10 cellular contexts compared by ENCODE assay signal in genomic region chr19:3784607-3785463, GRCh38. TPM values are rescaled to one million over a fixed set of nuclear protein-coding genes. Genes with fewer than 3 reads are reported as not detected.
A peak's percentile ranks its signal among the peaks of the same experiment; 100 is the strongest.
DNase-seq lines count a peak whose midpoint lies in the region; ATAC-seq and TF ChIP-seq lines count a peak whose summit lies in the region.
"Had no signal": no experiment of that assay in that cellular context is flagged by ENCODE, and none has a peak within 500 bp of the region (broad histone marks: within the 10 kb centered on the region; RNA-seq: fewer than 3 reads in every experiment).

No MANE protein-coding gene starts in this region.

- no peak for ATAC-seq in activated B cell treated with CpG ODN at 0.5 μM for 24 hours (ENCODE audit: low read depth)

- no peak for DNase-seq in activated naive CD4-positive, alpha-beta T cell treated with anti-CD3 and anti-CD28 coated beads, Interleukin-2, amount 10 ng/mL, durations not matched to agents 7 days and 5 days
- DNase-seq in activated naive CD4-positive, alpha-beta T cell treated with Interleukin-2 at 50 U/mL for 16 hours: no peak
- DNase-seq in activated B cell treated with CpG ODN at 0.5 μM for 24 hours (no peak), iPS-NIHi11 (ENCODE audit: low spot score) (peak; percentile 37), type B pancreatic cell (ENCODE audit: extremely low spot score, unreplicated experiment) (no peak), NCI-H1417 (lab: John Stamatoyannopoulos, UW) (no peak), BE2C (no peak), hepatic stellate cell (ENCODE audit: low spot score) (no peak)
- DNase-seq: NCI-H524 treated with DMSO at 0.1 percent for 48 hours had no signal

- intact Hi-C loops in activated B cell treated with CpG ODN at 0.5 μM for 24 hours (cut with micrococcal nuclease): no loop called here

- peaks cover 7% of the 10 kb centered on the region; the same call in 1 of the 2 replicates for H3K9me3 ChIP-seq in BE2C

- no peak overlapping the region for H3K4me3 ChIP-seq in BE2C (ENCODE audit: low read depth, low read length)

- no peaks in the 10 kb centered on the region for H3K36me3 ChIP-seq in BE2C

- TF ChIP-seq CTCF in activated B cell treated with CpG ODN at 0.5 μM for 24 hours (IDR thresholded peaks at IDR 0.05) (no peak), type B pancreatic cell (conservative IDR thresholded peaks at IDR 0.05) (no peak), BE2C (IDR thresholded peaks at IDR 0.05; ENCODE audit: low read depth, low read length) (no peak)

- H3K36me3 Mint-ChIP-seq in activated naive CD4-positive, alpha-beta T cell treated with anti-CD3 and anti-CD28 coated beads, Interleukin-2, amount 10 ng/mL, durations not matched to agents 7 days and 5 days: peaks cover 32% of the 10 kb centered on the region
- peaks cover 10% of the 10 kb centered on the region for H3K36me3 Mint-ChIP-seq in activated B cell treated with CpG ODN at 0.5 μM for 24 hours (ENCODE audit: low read depth)
- no peaks in the 10 kb centered on the region for H3K36me3 Mint-ChIP-seq in type B pancreatic cell

- peaks cover 20% of the 10 kb centered on the region for H3K9me3 Mint-ChIP-seq in activated naive CD4-positive, alpha-beta T cell treated with anti-CD3 and anti-CD28 coated beads, Interleukin-2, amount 10 ng/mL, durations not matched to agents 7 days and 5 days
- H3K9me3 Mint-ChIP-seq in activated B cell treated with CpG ODN at 0.5 μM for 24 hours (peaks cover 13% of the 10 kb centered on the region), type B pancreatic cell (peaks cover 8% of the 10 kb centered on the region)

- H3K27me3 ChIP-seq in BE2C: peaks cover 33% of the 10 kb centered on the region

- POLR2A ChIA-PET in activated B cell treated with CpG ODN at 0.5 μM for 24 hours (lab: Charles Lee): no interaction called here

- peaks cover 33% of the 10 kb centered on the region for H3K27me3 Mint-ChIP-seq in activated naive CD4-positive, alpha-beta T cell treated with anti-CD3 and anti-CD28 coated beads, Interleukin-2, amount 10 ng/mL, durations not matched to agents 7 days and 5 days
- H3K27me3 Mint-ChIP-seq in activated B cell treated with CpG ODN at 0.5 μM for 24 hours (peaks cover 5% of the 10 kb centered on the region), type B pancreatic cell (peaks cover 42% of the 10 kb centered on the region)

- H3K27ac Mint-ChIP-seq in activated naive CD4-positive, alpha-beta T cell treated with anti-CD3 and anti-CD28 coated beads, Interleukin-2, amount 10 ng/mL, durations not matched to agents 7 days and 5 days: peak overlapping the region; percentile 55
- H3K27ac Mint-ChIP-seq in activated B cell treated with CpG ODN at 0.5 μM for 24 hours: no peak overlapping the region
- no peak overlapping the region for H3K27ac Mint-ChIP-seq in type B pancreatic cell

- H3K4me1 ChIP-seq in BE2C: no peaks in the 10 kb centered on the region
- H3K4me1 ChIP-seq: parathyroid adenoma had no signal

- H3K4me1 Mint-ChIP-seq in activated naive CD4-positive, alpha-beta T cell treated with anti-CD3 and anti-CD28 coated beads, Interleukin-2, amount 10 ng/mL, durations not matched to agents 7 days and 5 days: peaks cover 24% of the 10 kb centered on the region
- H3K4me1 Mint-ChIP-seq in activated B cell treated with CpG ODN at 0.5 μM for 24 hours: peaks cover 21% of the 10 kb centered on the region
- H3K4me1 Mint-ChIP-seq in type B pancreatic cell (ENCODE audit: unreplicated experiment): no peaks in the 10 kb centered on the region

- CTCF ChIA-PET in activated naive CD4-positive, alpha-beta T cell treated with anti-CD3 and anti-CD28 coated beads, Interleukin-2, amount 10 ng/mL, durations not matched to agents 7 days and 5 days (lab: Charles Lee): interaction anchor here (1.2 to 2.5 kb wide), 3 partner anchors 34 to 64 kb away, joined by 3 to 10 read pairs (median 8); no protein-coding TSS in a partner anchor
- CTCF ChIA-PET in activated B cell treated with CpG ODN at 0.5 μM for 24 hours (lab: Charles Lee): no interaction called here

- H3K4me3 Mint-ChIP-seq in activated naive CD4-positive, alpha-beta T cell treated with anti-CD3 and anti-CD28 coated beads, Interleukin-2, amount 10 ng/mL, durations not matched to agents 7 days and 5 days: peak overlapping the region; percentile 76
- H3K4me3 Mint-ChIP-seq in activated B cell treated with CpG ODN at 0.5 μM for 24 hours (peak overlapping the region; percentile 75), type B pancreatic cell (peak overlapping the region; percentile 62)

RNA-seq across cellular contexts. Expression of gene MATK, which starts 1.3 kb away (rescaled TPM):
- 4.0 and 4.8 TPM in 2 replicates for total RNA-seq in activated B cell treated with CpG ODN at 0.5 μM for 24 hours
- total RNA-seq in type B pancreatic cell (ENCODE audit: low replicate concordance): 1.6 and 1.7 TPM in 2 replicates
- polyA plus RNA-seq in BE2C (2012; ENCODE audit: insufficient read depth, insufficient read length, low read depth): not detected

RNA-seq across cellular contexts. Expression of gene RAX2, which starts 12.8 kb away (rescaled TPM):
- total RNA-seq in activated B cell treated with CpG ODN at 0.5 μM for 24 hours (not detected in 2 replicates), type B pancreatic cell (ENCODE audit: low replicate concordance) (not detected in 2 replicates)
- not detected for polyA plus RNA-seq in BE2C (2012; ENCODE audit: insufficient read depth, insufficient read length, low read depth)

RNA-seq across cellular contexts. Expression of gene MRPL54, which starts 22.4 kb away (rescaled TPM):
- 81.2 and 90.0 TPM in 2 replicates for total RNA-seq in activated B cell treated with CpG ODN at 0.5 μM for 24 hours
- 35.9 and 44.0 TPM in 2 replicates for total RNA-seq in type B pancreatic cell (ENCODE audit: low replicate concordance)
- polyA plus RNA-seq in BE2C (2012; ENCODE audit: insufficient read depth, insufficient read length, low read depth): 237 TPM

RNA-seq across cellular contexts. Expression of gene APBA3, which starts 23.3 kb away (rescaled TPM):
- 42.6 and 51.2 TPM in 2 replicates for total RNA-seq in activated B cell treated with CpG ODN at 0.5 μM for 24 hours
- total RNA-seq in type B pancreatic cell (ENCODE audit: low replicate concordance): 25.1 and 28.5 TPM in 2 replicates
- 50.5 TPM for polyA plus RNA-seq in BE2C (2012; ENCODE audit: insufficient read depth, insufficient read length, low read depth)
